In the genomic region with DNA sequence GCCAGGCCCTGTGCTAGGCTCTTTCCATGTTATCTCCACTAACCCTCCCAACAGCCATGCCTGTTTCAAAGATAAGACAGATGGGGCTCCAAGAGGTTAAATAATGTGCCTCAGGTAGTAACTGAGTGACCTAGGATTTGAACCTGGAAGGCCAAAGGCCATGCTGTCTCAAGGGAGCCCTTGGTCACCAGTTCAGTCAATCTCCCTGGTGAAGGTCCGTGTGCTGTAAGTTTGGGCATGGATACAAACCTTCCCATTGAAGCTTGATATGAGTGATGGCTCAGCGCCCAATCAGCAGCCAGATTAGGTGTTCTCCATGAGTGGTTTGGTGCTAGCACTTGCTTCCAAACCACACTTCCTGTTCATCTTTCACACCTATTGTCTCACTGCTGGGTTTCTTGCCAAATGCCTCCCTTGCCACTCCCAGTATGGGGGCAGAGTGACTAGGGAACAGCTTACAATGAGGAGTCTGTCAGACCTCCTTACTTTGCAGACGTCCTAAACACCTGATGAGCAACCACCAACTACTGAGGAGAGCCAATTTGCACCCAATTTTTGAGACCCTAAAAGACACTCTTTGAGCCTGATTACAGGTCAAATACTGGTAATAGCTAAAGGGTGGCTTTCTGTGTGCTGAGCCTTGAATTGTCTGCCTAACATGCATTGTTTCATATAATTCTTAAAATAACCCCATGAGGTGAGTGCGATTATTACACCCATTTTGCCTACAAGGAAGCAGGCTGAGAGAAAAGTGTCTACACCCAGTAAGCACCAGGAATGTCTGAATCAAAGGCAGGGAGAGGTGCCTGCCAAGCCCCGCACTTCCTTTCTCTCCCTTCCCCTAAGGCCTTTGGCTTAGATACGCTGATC, we compare ENCODE assay signal across 8 cellular contexts. TPM values are rescaled to one million over a fixed set of nuclear protein-coding genes. Genes with fewer than 3 reads are reported as not detected.
DNase-seq lines count a peak whose midpoint lies in the region; ATAC-seq and TF ChIP-seq lines count a peak whose summit lies in the region.

No MANE protein-coding gene starts in this region.

- H3K4me3 ChIP-seq in OCI-LY1 (ENCODE audit: low read depth, low read length, poor library complexity, severe bottlenecking): no peak overlapping the region

- H3K27me3 ChIP-seq in OCI-LY1 (ENCODE audit: insufficient read depth, low read length): no peaks in the 10 kb centered on the region

- intact Hi-C loops in activated naive CD4-positive, alpha-beta T cell treated with anti-CD3 and anti-CD28 coated beads for 36 hours (cut with micrococcal nuclease): loop anchor here (1.0 kb wide), 4 partner anchors 17 to 54 kb away; a partner anchor contains a TSS

- H3K27ac ChIP-seq in OCI-LY1 (ENCODE audit: low read depth, low read length, poor library complexity, severe bottlenecking): no peak overlapping the region

- H4K20me1 ChIP-seq in OCI-LY1 (ENCODE audit: insufficient read depth, low read length): no peaks in the 10 kb centered on the region

- H3F3A ChIP-seq in OCI-LY1 (ENCODE audit: insufficient read depth, low read length): no peaks in the 10 kb centered on the region

- H3K27ac Mint-ChIP-seq in activated naive CD4-positive, alpha-beta T cell treated with anti-CD3 and anti-CD28 coated beads for 36 hours: no peak overlapping the region

- H3K4me1 Mint-ChIP-seq in activated naive CD4-positive, alpha-beta T cell treated with anti-CD3 and anti-CD28 coated beads for 36 hours (ENCODE audit: low read depth): peaks cover 46% of the 10 kb centered on the region

- H3K4me2 ChIP-seq in OCI-LY1 (ENCODE audit: low read length): no peak overlapping the region

- no peaks in the 10 kb centered on the region for H3K79me2 ChIP-seq in OCI-LY1 (ENCODE audit: insufficient read depth, low read length)

- H3K9me2 ChIP-seq in OCI-LY1 (ENCODE audit: low read depth, low read length): no peaks in the 10 kb centered on the region

- H3K36me3 ChIP-seq in OCI-LY1 (ENCODE audit: insufficient read depth, low read length): no peaks in the 10 kb centered on the region

- CTCF ChIA-PET in activated naive CD4-positive, alpha-beta T cell treated with anti-CD3 and anti-CD28 coated beads for 36 hours (lab: Charles Lee): interaction anchor here (0.9 to 1.7 kb wide), 5 partner anchors 9 to 142 kb away, joined by 3 to 5 read pairs (median 4); no protein-coding TSS in a partner anchor

- H3K27me3 Mint-ChIP-seq in activated naive CD4-positive, alpha-beta T cell treated with anti-CD3 and anti-CD28 coated beads for 36 hours (ENCODE audit: low read depth): no peaks in the 10 kb centered on the region

- H3K9me3 Mint-ChIP-seq in activated naive CD4-positive, alpha-beta T cell treated with anti-CD3 and anti-CD28 coated beads for 36 hours: no peaks in the 10 kb centered on the region

- H3K9me3 ChIP-seq in OCI-LY1 (ENCODE audit: low read length): no peaks in the 10 kb centered on the region

- no peaks in the 10 kb centered on the region for H3K36me3 Mint-ChIP-seq in activated naive CD4-positive, alpha-beta T cell treated with anti-CD3 and anti-CD28 coated beads for 36 hours (ENCODE audit: low read depth)

- ATAC-seq in HG02678 (IDR thresholded peaks at IDR 0.05; ENCODE audit: unreplicated experiment): peak; percentile 51
- ATAC-seq in HG02571 (IDR thresholded peaks at IDR 0.05; ENCODE audit: unreplicated experiment): no peak

- peak; percentile 26; the same call in 1 of the 2 replicates for TF ChIP-seq CTCF in OCI-LY1 (IDR thresholded peaks at IDR 0.05; ENCODE audit: low read length)

- H3K9ac ChIP-seq in OCI-LY1 (ENCODE audit: low read length): no peak overlapping the region

- H3K4me3 Mint-ChIP-seq in activated naive CD4-positive, alpha-beta T cell treated with anti-CD3 and anti-CD28 coated beads for 36 hours: no peak overlapping the region

- peaks cover 9% of the 10 kb centered on the region for H3K4me1 ChIP-seq in OCI-LY1 (ENCODE audit: insufficient read depth, low read length, severe bottlenecking)

- H2AFZ ChIP-seq in OCI-LY1 (ENCODE audit: low read length): no peak overlapping the region

- DNase-seq in ELR (ENCODE audit: low read depth) (peak; percentile 71), kidney glomerular epithelial cell (lab: John Stamatoyannopoulos, UW) (peak; percentile 93), MV-4-11 (lab: John Stamatoyannopoulos, UW) (no peak)
- peak; percentile 81 for DNase-seq in activated naive CD4-positive, alpha-beta T cell treated with anti-CD3 and anti-CD28 coated beads for 36 hours
- DNase-seq in stimulated activated CD8-positive, alpha-beta memory T cell treated with anti-CD3 and anti-CD28 coated beads, Interleukin-7, amount 100 ng/mL, for 24 hours (ENCODE audit: low read depth): peak; percentile 12

RNA-seq across cellular contexts. Expression of a gene that starts 48.5 kb away (rescaled TPM):
- total RNA-seq in activated naive CD4-positive, alpha-beta T cell treated with anti-CD3 and anti-CD28 coated beads for 36 hours: 10 to 100 TPM; 34.5 to 35.7 TPM

RNA-seq across cellular contexts. Expression of a gene that starts 53.7 kb away (rescaled TPM):
- 100 to 1,000 TPM; 151 to 156 TPM for total RNA-seq in activated naive CD4-positive, alpha-beta T cell treated with anti-CD3 and anti-CD28 coated beads for 36 hours
